15 cellular contexts compared by ENCODE assay signal in genomic region chr19:16347706-16348105, GRCh38.
"Had no signal": no experiment of that assay in that cellular context is flagged by ENCODE, and none has a peak within 500 bp of the region (broad histone marks: within the 10 kb centered on the region; RNA-seq: fewer than 3 reads in every experiment).

No MANE protein-coding gene starts in this region.

- H3K27me3 ChIP-seq: neutrophil had no signal

- H3K36me3 ChIP-seq: neutrophil, thoracic aorta had no signal

- H3K27ac ChIP-seq: neutrophil had no signal

- DNase-seq: activated CD4-positive, alpha-beta T cell treated with anti-CD3 and anti-CD28 coated beads, Interleukin-2, amount 10 ng/mL, durations not matched to agents 24 days and 14 days; activated naive CD4-positive, alpha-beta T cell treated with anti-CD3 and anti-CD28 coated beads, Interleukin-2, amount 10 ng/mL, durations not matched to agents 7 days and 5 days; activated T-cell treated with anti-CD3 and anti-CD28 coated beads for 4 hours; central memory CD4-positive, alpha-beta T cell; effector memory CD4-positive, alpha-beta T cell; glutamatergic neuron; left cardiac atrium; mesendoderm; stimulated activated CD4-positive, alpha-beta T cell treated with anti-CD3 and anti-CD28 coated beads, Interleukin-4, amount 100 ng/mL, for 1 hour; stimulated activated CD8-positive, alpha-beta memory T cell treated with anti-CD3 and anti-CD28 coated beads, Interleukin-4, amount 100 ng/mL, for 48 hours had no signal

- H3K9me3 ChIP-seq: neutrophil, thoracic aorta had no signal

- ATAC-seq: sciatic nerve, WTC11 had no signal

- H3K4me3 ChIP-seq: coronary artery, thoracic aorta had no signal
